ENCODE assay signal across 18 cellular contexts in genomic region chr11:47966621-47967020, GRCh38. TPM values are rescaled to one million over a fixed set of nuclear protein-coding genes. Genes with fewer than 3 reads are reported as not detected.
DNase-seq lines count a peak whose midpoint lies in the region; ATAC-seq, FAIRE-seq and TF ChIP-seq lines count a peak whose summit lies in the region.
"Had no signal": no experiment of that assay in that cellular context is flagged by ENCODE, and none has a peak within 500 bp of the region (broad histone marks: within the 10 kb centered on the region; RNA-seq: fewer than 3 reads in every experiment).

No MANE protein-coding gene starts in this region.

- no peaks in the 10 kb centered on the region for H3K9me3 ChIP-seq in HepG2 (ENCODE audit: low read length)
- no peaks in the 10 kb centered on the region for H3K9me3 ChIP-seq in mesenchymal stem cell (ENCODE audit: control insufficient read depth, low read length)
- H3K9me3 ChIP-seq in vagina, result no peaks in the 10 kb centered on the region
- H3K9me3 ChIP-seq in ascending aorta, result no peaks in the 10 kb centered on the region
- H3K9me3 ChIP-seq: BE2C had no signal

- TF ChIP-seq EP300 in HepG2 (IDR thresholded peaks at IDR 0.05; ENCODE audit: low read depth in 2 of 2, low read length in 2 of 2) (no peak), HepG2 (CRISPR knock-in tag; IDR thresholded peaks at IDR 0.05; ENCODE audit: borderline replicate concordance) (no peak)

- H3K27ac ChIP-seq in HepG2 (ENCODE audit: extremely low read length, insufficient read depth, low read length), result no peak overlapping the region
- H3K27ac ChIP-seq in mesenchymal stem cell (ENCODE audit: low read length, poor library complexity, severe bottlenecking), result no peak overlapping the region
- H3K27ac ChIP-seq in vagina, result no peak overlapping the region
- no peak overlapping the region for H3K27ac ChIP-seq in ascending aorta

- no peak overlapping the region for H3K14ac ChIP-seq in mesenchymal stem cell (ENCODE audit: low read length in 2 of 2)

- no peak overlapping the region for H2BK12ac ChIP-seq in mesenchymal stem cell (ENCODE audit: low read length in 2 of 2)

- intact Hi-C loops in HepG2 (cut with micrococcal nuclease; ENCODE audit: unreplicated experiment) (no loop called here), vagina (cut with DNase I) (loop anchor here (10.0 kb wide), 2 partner anchors 52 to 138 kb away; no protein-coding TSS in a partner anchor), ascending aorta (cut with DNase I) (no loop called here)

- POLR2A ChIA-PET in HepG2 (lab: Yijun Ruan, JAX), result no interaction called here

- H4K8ac ChIP-seq in mesenchymal stem cell (ENCODE audit: low read length), result no peak overlapping the region

- CTCF ChIA-PET in HepG2 (lab: Yijun Ruan, JAX; ENCODE audit: low intra/inter-chr PET ratio, low total read pairs), result no interaction called here

- H3K4ac ChIP-seq in mesenchymal stem cell (ENCODE audit: low read depth in 1 of 2, low read length in 2 of 2), result no peak overlapping the region

- ATAC-seq in esophagus mucosa (peak; percentile 44), HepG2 (0 out of 3 replicates have a peak, but pooled peaks have one; percentile 26)

- no peaks in the 10 kb centered on the region for H3K36me3 ChIP-seq in HepG2 (replicated peaks in 1 of 2; ENCODE audit: control insufficient read depth in 1 of 2, insufficient read depth in 2 of 2, low read length in 2 of 2)
- no peaks in the 10 kb centered on the region for H3K36me3 ChIP-seq in mesenchymal stem cell (ENCODE audit: control insufficient read depth in 1 of 2, insufficient read depth in 2 of 2, low read depth in 1 of 2, low read length in 2 of 2)
- no peaks in the 10 kb centered on the region for H3K36me3 ChIP-seq in vagina
- no peaks in the 10 kb centered on the region for H3K36me3 ChIP-seq in ascending aorta
- H3K36me3 ChIP-seq: BE2C had no signal

- no peak overlapping the region for H3K4me2 ChIP-seq in HepG2 (ENCODE audit: low read depth, low read length)
- H3K4me2 ChIP-seq in mesenchymal stem cell (ENCODE audit: low read length, poor library complexity, severe bottlenecking), result no peak overlapping the region

- H2AK5ac ChIP-seq in mesenchymal stem cell (ENCODE audit: low read length, severe bottlenecking), result peak overlapping the region; percentile 68

- H3K27me3 ChIP-seq in HepG2 (ENCODE audit: control insufficient read depth in 1 of 2, insufficient read depth in 2 of 2, low read length in 2 of 2) (no peaks in the 10 kb centered on the region), mesenchymal stem cell (ENCODE audit: control insufficient read depth in 1 of 2, insufficient read depth in 1 of 2, low read length in 2 of 2) (no peaks in the 10 kb centered on the region), vagina (no peaks in the 10 kb centered on the region), ascending aorta (no peaks in the 10 kb centered on the region)
- H3K27me3 ChIP-seq: BE2C had no signal

- no peak overlapping the region for H3K4me3 ChIP-seq in HepG2 (replicated peaks in 1 of 3; ENCODE audit: insufficient read depth in 1 of 3, low read depth in 2 of 3, low read length in 3 of 3)
- H3K4me3 ChIP-seq in mesenchymal stem cell (ENCODE audit: insufficient read depth in 1 of 2, low read depth in 1 of 2, low read length in 2 of 2), result no peak overlapping the region
- H3K4me3 ChIP-seq in vagina, result no peak overlapping the region
- no peak overlapping the region for H3K4me3 ChIP-seq in ascending aorta

- no peak overlapping the region for H2BK15ac ChIP-seq in mesenchymal stem cell (ENCODE audit: low read depth, poor library complexity, severe bottlenecking)

- no peak overlapping the region for H3K23ac ChIP-seq in mesenchymal stem cell (ENCODE audit: low read length in 2 of 2)

- peak overlapping the region; percentile 34 for H4K91ac ChIP-seq in mesenchymal stem cell (ENCODE audit: low read length)

- TF ChIP-seq POLR2A in HepG2 (IDR thresholded peaks at IDR 0.05; ENCODE audit: insufficient read depth in 1 of 2, low read depth in 2 of 2, low read length in 2 of 2) (no peak), vagina (IDR thresholded peaks at IDR 0.05) (no peak)

- no peaks in the 10 kb centered on the region for H3K4me1 ChIP-seq in HepG2 (ENCODE audit: insufficient read depth, low read length)
- peaks cover 13% of the 10 kb centered on the region for H3K4me1 ChIP-seq in mesenchymal stem cell (ENCODE audit: control insufficient read depth, insufficient read depth, low read depth, low read length)
- no peaks in the 10 kb centered on the region for H3K4me1 ChIP-seq in vagina
- H3K4me1 ChIP-seq in ascending aorta, result no peaks in the 10 kb centered on the region
- H3K4me1 ChIP-seq: BE2C had no signal

- H3K9ac ChIP-seq in HepG2 (ENCODE audit: insufficient read depth, low read depth, low read length) (no peak overlapping the region), mesenchymal stem cell (ENCODE audit: low read length) (no peak overlapping the region)

- H3K79me1 ChIP-seq in mesenchymal stem cell (replicated peaks; ENCODE audit: low read length, poor library complexity, severe bottlenecking), result no peaks in the 10 kb centered on the region

- no peak for TF ChIP-seq CTCF in HepG2 (CRISPR knock-in tag; IDR thresholded peaks at IDR 0.05)
- no peak for TF ChIP-seq CTCF in vagina (IDR thresholded peaks at IDR 0.05)
- TF ChIP-seq CTCF in ascending aorta (IDR thresholded peaks at IDR 0.05), result no peak

- H2AFZ ChIP-seq in HepG2 (ENCODE audit: low read length) (no peak overlapping the region), mesenchymal stem cell (ENCODE audit: low read depth, low read length) (no peak overlapping the region)

- in situ Hi-C loops in HepG2 (cut with HindIII; ENCODE audit: extremely low pct_ligation_motif_present, low pct_unique_long_range_greater_than_20kb), result loop anchor here (10.0 kb wide), 1 partner anchor 148 kb away; no protein-coding TSS in a partner anchor

- H3K79me2 ChIP-seq in HepG2 (ENCODE audit: insufficient read depth, low read length), result no peaks in the 10 kb centered on the region

- H3K18ac ChIP-seq in mesenchymal stem cell (ENCODE audit: low read depth in 1 of 2, low read length in 2 of 2), result no peak overlapping the region

- FAIRE-seq in HepG2 (lab: Jason Lieb, UNC), result no peak
- FAIRE-seq: A204.1, H1, HTR-8/SVneo had no signal

- no peak for TF ChIP-seq RAD21 in HepG2 (CRISPR knock-in tag; IDR thresholded peaks at IDR 0.05)

- H4K20me1 ChIP-seq in HepG2 (ENCODE audit: insufficient read depth, low read length), result no peaks in the 10 kb centered on the region

- H2BK5ac ChIP-seq in mesenchymal stem cell (ENCODE audit: low read depth, low read length, poor library complexity, severe bottlenecking), result no peak overlapping the region

- 43% methylated on average over 5 of the region's 6 CpGs for WGBS in HepG2 (ENCODE audit: low lambda C conversion rate)
- WGBS in mesenchymal stem cell, result 94% methylated on average over 6 of the region's 6 CpGs

- H2BK120ac ChIP-seq in mesenchymal stem cell (ENCODE audit: low read depth, low read length), result no peak overlapping the region

- no TSS peak for BruUV-seq in HepG2 (replicated peaks; lab: Mats Ljungman, UMichigan)

- DNase-seq in HepG2 (ENCODE audit: low spot score) (no peak), mesenchymal stem cell (no peak), vagina (ENCODE audit: extremely low spot score in 2 of 2) (no peak), ascending aorta (ENCODE audit: low spot score in 2 of 2) (no peak), NCI-H510A treated with DMSO at 0.1 percent for 48 hours (lab: John Stamatoyannopoulos, UW) (no peak), GM19240 (ENCODE audit: insufficient read length, low spot score) (no peak)
- DNase-seq: ACHN; BE2C; C1 segment of cervical spinal cord; CD4-positive, alpha-beta T cell; DMS153; DMS79; GDM1; H9 had no signal

TF ChIP-seq in HepG2, 621 proteins besides CTCF, POLR2A, EP300 and RAD21 (continues in another document):
- TF ChIP-seq PHF8 (CRISPR knock-in tag; IDR thresholded peaks at IDR 0.05) (no peak), ATM (IDR thresholded peaks at IDR 0.05; ENCODE audit: borderline replicate concordance) (no peak), ZNF605 (CRISPR knock-in tag; IDR thresholded peaks at IDR 0.05) (no peak), MXI1 (IDR thresholded peaks at IDR 0.05; ENCODE audit: borderline replicate concordance, low read depth, low read length) (no peak)
- TF ChIP-seq, protein P1, sequence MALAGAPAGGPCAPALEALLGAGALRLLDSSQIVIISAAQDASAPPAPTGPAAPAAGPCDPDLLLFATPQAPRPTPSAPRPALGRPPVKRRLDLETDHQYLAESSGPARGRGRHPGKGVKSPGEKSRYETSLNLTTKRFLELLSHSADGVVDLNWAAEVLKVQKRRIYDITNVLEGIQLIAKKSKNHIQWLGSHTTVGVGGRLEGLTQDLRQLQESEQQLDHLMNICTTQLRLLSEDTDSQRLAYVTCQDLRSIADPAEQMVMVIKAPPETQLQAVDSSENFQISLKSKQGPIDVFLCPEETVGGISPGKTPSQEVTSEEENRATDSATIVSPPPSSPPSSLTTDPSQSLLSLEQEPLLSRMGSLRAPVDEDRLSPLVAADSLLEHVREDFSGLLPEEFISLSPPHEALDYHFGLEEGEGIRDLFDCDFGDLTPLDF (CRISPR knock-in tag; IDR thresholded peaks at IDR 0.05), result no peak

RNA-seq across cellular contexts. Expression of gene PTPRJ, which starts 13.7 kb away (rescaled TPM):
- total RNA-seq in esophagus mucosa (2.0 TPM), HepG2 (2016; rRNA removed; fragmentation: Illumina TruSeq; extraction: Trizol) (0.95 and 1.0 TPM in 2 replicates), vagina (4.7 TPM), ascending aorta (5.9 TPM)
- 0.61 and 0.79 TPM in 2 replicates for total RNA-seq in HepG2 (2016; cell fraction: cytosol; rRNA removed; fragmentation: Illumina TruSeq; extraction: Trizol; ENCODE audit: low read depth)
- 0.89 and 1.4 TPM in 2 replicates for total RNA-seq in HepG2 (2016; cell fraction: insoluble cytoplasmic fraction; rRNA removed; fragmentation: Illumina TruSeq; extraction: Trizol)
- 0.79 and 1.2 TPM in 2 replicates for total RNA-seq in HepG2 (2016; cell fraction: membrane; rRNA removed; fragmentation: Illumina TruSeq; extraction: Trizol)
- 1.9 TPM in 2 replicates for total RNA-seq in HepG2 (2016; cell fraction: nucleus; rRNA removed; fragmentation: Illumina TruSeq; extraction: Trizol)
- 1.2 and 1.5 TPM in 2 replicates for polyA plus RNA-seq in HepG2 (2011; rRNA removed)
- polyA plus RNA-seq in HepG2 (2011; cell fraction: cytosol; rRNA removed), result 1.1 and 1.5 TPM in 2 replicates
- polyA plus RNA-seq in HepG2 (2011; cell fraction: nucleus; rRNA removed), result 1.1 and 1.8 TPM in 2 replicates
- 2.1 and 2.2 TPM in 2 replicates for polyA plus RNA-seq in HepG2 (2012)
- polyA plus RNA-seq in HepG2 (2016; cell fraction: cytosol; fragmentation: Illumina TruSeq; extraction: Trizol; ENCODE audit: low read depth), result 0.49 and 0.50 TPM in 2 replicates
- 0.56 and 0.70 TPM in 2 replicates for polyA plus RNA-seq in HepG2 (2016; cell fraction: insoluble cytoplasmic fraction; fragmentation: Illumina TruSeq; extraction: Trizol; ENCODE audit: low read depth)
- 0.86 and 1.2 TPM in 2 replicates for polyA plus RNA-seq in HepG2 (2016; cell fraction: membrane; fragmentation: Illumina TruSeq; extraction: Trizol; ENCODE audit: low read depth)
- 2.0 TPM in 2 replicates for polyA plus RNA-seq in HepG2 (2016; cell fraction: nucleus; fragmentation: Illumina TruSeq; extraction: Trizol; ENCODE audit: insufficient read depth, low read depth)
- 1.9 and 21.7 TPM in 2 replicates for polyA minus RNA-seq in HepG2 (2011; rRNA and poly(A)+ RNA removed; ENCODE audit: low replicate concordance)
- polyA minus RNA-seq in HepG2 (2011; cell fraction: cytosol; rRNA and poly(A)+ RNA removed), result 2.8 and 3.1 TPM in 2 replicates
- 2.7 and 3.6 TPM in 2 replicates for polyA minus RNA-seq in HepG2 (2011; cell fraction: nucleus; rRNA and poly(A)+ RNA removed)
- 17.1 TPM for polyA plus RNA-seq in mesenchymal stem cell (2013, experiment 1 of 2)
- polyA plus RNA-seq in mesenchymal stem cell (2013, experiment 2 of 2), result 16.8 TPM
